18 cellular contexts compared by ENCODE assay signal in the genomic region with DNA sequence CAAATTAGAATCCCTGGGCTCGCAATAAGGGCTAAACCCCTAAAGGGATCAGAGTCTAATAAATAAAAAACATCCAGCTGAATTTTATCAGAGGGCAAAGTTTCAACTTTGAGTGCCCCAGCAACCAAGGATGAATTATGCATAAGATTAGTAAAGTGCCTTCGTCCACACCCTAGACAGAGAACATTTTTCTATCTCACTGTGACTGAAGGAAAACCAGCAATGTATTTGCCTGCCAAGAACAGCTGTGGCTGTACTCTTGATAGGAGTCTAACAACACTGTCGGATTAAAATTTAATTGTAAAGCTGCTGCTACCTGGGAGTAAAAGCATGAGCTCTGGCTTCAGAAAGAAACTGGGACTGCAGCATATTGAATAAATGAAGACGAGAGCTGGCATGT. TPM values are rescaled to one million over a fixed set of nuclear protein-coding genes. Genes with fewer than 3 reads are reported as not detected.
DNase-seq lines count a peak whose midpoint lies in the region; ATAC-seq, FAIRE-seq and TF ChIP-seq lines count a peak whose summit lies in the region.
"Had no signal": no experiment of that assay in that cellular context is flagged by ENCODE, and none has a peak within 500 bp of the region (broad histone marks: within the 10 kb centered on the region; RNA-seq: fewer than 3 reads in every experiment).

No MANE protein-coding gene starts in this region.

- TF ChIP-seq POLR2A in H54 (IDR thresholded peaks at IDR 0.05; ENCODE audit: low read depth, low read length) = no peak

- no peak for TF ChIP-seq CTCF in HFFc6 (IDR thresholded peaks at IDR 0.05)
- TF ChIP-seq CTCF in astrocyte (IDR thresholded peaks at IDR 0.05; ENCODE audit: insufficient read depth, low read depth, low read length) = no peak
- TF ChIP-seq CTCF in neural progenitor cell (IDR thresholded peaks at IDR 0.05) = no peak

- ATAC-seq in left ventricle myocardium superior = peak; percentile 92

- no peak overlapping the region for H3K4me2 ChIP-seq in astrocyte (ENCODE audit: low read length)
- H3K4me2 ChIP-seq in neural progenitor cell = no peak overlapping the region
- H3K4me2 ChIP-seq: PC-9 had no signal

- H3K27ac ChIP-seq in astrocyte (ENCODE audit: low read depth, low read length) (peak overlapping the region; percentile 79), neural progenitor cell (no peak overlapping the region)
- H3K27ac ChIP-seq: HL-60, PC-9 had no signal

- H2AFZ ChIP-seq in astrocyte (ENCODE audit: low read depth, low read length) = no peak overlapping the region
- H2AFZ ChIP-seq in neural progenitor cell (replicated peaks) = no peak overlapping the region
- H2AFZ ChIP-seq: PC-9 had no signal

- intact Hi-C loops in left ventricle myocardium superior (cut with micrococcal nuclease) = no loop called here

- H3K27me3 Mint-ChIP-seq in HFFc6 (ENCODE audit: insufficient read depth) (no peaks in the 10 kb centered on the region; the same call in 1 of the 2 replicates), astrocyte (ENCODE audit: low read depth, unreplicated experiment) (no peaks in the 10 kb centered on the region), neural progenitor cell (ENCODE audit: insufficient read depth, low read depth) (peaks cover under 1% of the 10 kb centered on the region)

- H3K79me2 ChIP-seq in astrocyte (ENCODE audit: insufficient read depth, low read length) = no peaks in the 10 kb centered on the region
- H3K79me2 ChIP-seq in neural progenitor cell (ENCODE audit: low read depth) = no peaks in the 10 kb centered on the region

- H3K36me3 Mint-ChIP-seq in HFFc6 (ENCODE audit: low read depth) (peaks cover 24% of the 10 kb centered on the region), astrocyte (ENCODE audit: low read depth, unreplicated experiment) (peaks cover 2% of the 10 kb centered on the region), neural progenitor cell (peaks cover 31% of the 10 kb centered on the region)

- no peaks in the 10 kb centered on the region for H3K36me3 ChIP-seq in astrocyte (ENCODE audit: insufficient read depth, low read length)
- H3K36me3 ChIP-seq in neural progenitor cell = no peaks in the 10 kb centered on the region

- H3K4me3 ChIP-seq in astrocyte (ENCODE audit: insufficient read depth, low read depth, low read length) (no peak overlapping the region), neural progenitor cell (no peak overlapping the region)
- H3K4me3 ChIP-seq: PC-9 had no signal

- H3K4me1 Mint-ChIP-seq in HFFc6 (ENCODE audit: low read depth) (peaks cover 88% of the 10 kb centered on the region), astrocyte (ENCODE audit: low read depth, unreplicated experiment) (peaks cover 47% of the 10 kb centered on the region), neural progenitor cell (peaks cover 62% of the 10 kb centered on the region)

- DNase-seq in HFFc6 = no peak
- DNase-seq in astrocyte (ENCODE audit: low read depth) = peak; percentile 40
- DNase-seq in left ventricle myocardium superior = no peak
- no peak for DNase-seq in neural progenitor cell (ENCODE audit: low spot score)
- DNase-seq in DMS53 treated with DMSO at 0.1 percent for 48 hours (lab: John Stamatoyannopoulos, UW; ENCODE audit: unreplicated experiment) = no peak
- no peak for DNase-seq in H54 (ENCODE audit: insufficient read length, low spot score)
- DNase-seq in stimulated activated CD4-positive, alpha-beta T cell treated with anti-CD3 and anti-CD28 coated beads, Interleukin-4, amount 100 ng/mL, for 24 hours = no peak
- DNase-seq in Kasumi-1 (lab: John Stamatoyannopoulos, UW) = no peak
- DNase-seq: DMS79 treated with DMSO at 0.1 percent for 48 hours, HCEC 1CT, KBM-7, NCI-H1048, NCI-H1694, NCI-H2107, NCI-H345, PC-9 had no signal

- H3K9me3 ChIP-seq in astrocyte (ENCODE audit: insufficient read depth, low read depth, low read length) (no peaks in the 10 kb centered on the region), neural progenitor cell (ENCODE audit: low read depth) (no peaks in the 10 kb centered on the region)

- no peaks in the 10 kb centered on the region for H3K27me3 ChIP-seq in astrocyte (ENCODE audit: insufficient read depth, low read length)
- no peaks in the 10 kb centered on the region for H3K27me3 ChIP-seq in neural progenitor cell

- H3K27ac Mint-ChIP-seq in HFFc6 = peak overlapping the region; percentile 96
- H3K27ac Mint-ChIP-seq in astrocyte (ENCODE audit: unreplicated experiment) = peak overlapping the region; percentile 97
- peak overlapping the region; percentile 94 for H3K27ac Mint-ChIP-seq in neural progenitor cell

- no peaks in the 10 kb centered on the region for H4K20me1 ChIP-seq in astrocyte (ENCODE audit: insufficient read depth, low read length)
- no peaks in the 10 kb centered on the region for H4K20me1 ChIP-seq in neural progenitor cell (ENCODE audit: low read depth)

- H3F3A ChIP-seq in neural progenitor cell (ENCODE audit: low read depth) = peaks cover 8% of the 10 kb centered on the region

- H3K9me3 Mint-ChIP-seq in HFFc6 = no peaks in the 10 kb centered on the region; the same call in 1 of the 2 replicates
- no peaks in the 10 kb centered on the region for H3K9me3 Mint-ChIP-seq in astrocyte (ENCODE audit: unreplicated experiment)
- peaks cover 4% of the 10 kb centered on the region for H3K9me3 Mint-ChIP-seq in neural progenitor cell

- H3K4me3 Mint-ChIP-seq in HFFc6 (peak overlapping the region; percentile 52), astrocyte (ENCODE audit: unreplicated experiment) (no peak overlapping the region), neural progenitor cell (no peak overlapping the region)

- H3K9ac ChIP-seq in astrocyte (ENCODE audit: low read length) = peak overlapping the region; percentile 28
- H3K9ac ChIP-seq in neural progenitor cell = no peak overlapping the region

- H3K4me1 ChIP-seq in astrocyte (ENCODE audit: insufficient read depth, low read length) (peaks cover 41% of the 10 kb centered on the region), neural progenitor cell (peaks cover 13% of the 10 kb centered on the region)

- no peak for FAIRE-seq in astrocyte (lab: Jason Lieb, UNC)
- no peak for FAIRE-seq in H54 (lab: Jason Lieb, UNC)
- FAIRE-seq: GM12891 had no signal

RNA-seq across cellular contexts. Expression of a gene that starts 23.3 kb away (rescaled TPM):
- total RNA-seq in HFFc6 (2021; fragmentation: NEBNext Ultra II Directional; extraction: Animal tissue kit (Norgen Biotek cat#: 25700)) = 1 to 10 TPM; 1.9 to 3.8 (median 3.5) TPM
- 18.0 and 18.5 TPM in 2 replicates for total RNA-seq in astrocyte
- 2.0 TPM for total RNA-seq in left ventricle myocardium superior
- 1.6 and 2.9 TPM in 2 replicates for total RNA-seq in neural progenitor cell (ENCODE audit: low replicate concordance)
